Comparison of ENCODE assay signal across 8 cellular contexts in genomic region chr22:36470162-36470993, GRCh38.
DNase-seq lines count a peak whose midpoint lies in the region; ATAC-seq and TF ChIP-seq lines count a peak whose summit lies in the region.

No MANE protein-coding gene starts in this region.

- in situ Hi-C loops in GM13977 (cut with MboI; ENCODE audit: low pct_unique_long_range_greater_than_20kb, low sequenced_read_pairs, unreplicated experiment): no loop called here

- ATAC-seq in activated CD4-positive, CD25-positive, alpha-beta regulatory T cell treated with anti-CD3 and anti-CD28 coated beads, Interleukin-2, amount 50 U/mL, for 24 hours: peak; percentile 93 to 94
- no peak for ATAC-seq in GM18519 (IDR thresholded peaks at IDR 0.05; ENCODE audit: low FRiP score, unreplicated experiment)

- TF ChIP-seq CTCF in 22Rv1 (IDR thresholded peaks at IDR 0.05): peak; percentile 95
- TF ChIP-seq CTCF in GM13977 (IDR thresholded peaks at IDR 0.05; ENCODE audit: extremely low read depth, insufficient read depth, missing control alignments): peak; percentile 97

- peak overlapping the region; percentile 32 for H3K27ac ChIP-seq in 22Rv1

- DNase-seq in GM13977 (ENCODE audit: low spot score) (peak; percentile 88), NCI-H2171 treated with DMSO at 0.1 percent for 48 hours (lab: John Stamatoyannopoulos, UW) (peak; percentile 88), kidney glomerular epithelial cell (lab: John Stamatoyannopoulos, UW) (peak; percentile 78)
- DNase-seq in central memory CD4-positive, alpha-beta T cell: peak; percentile 84
- DNase-seq in stimulated activated CD4-positive, alpha-beta T cell treated with anti-CD3 and anti-CD28 coated beads, Interleukin-15, amount 100 ng/mL, for 24 hours: peak; percentile 82
